ENCODE assay signal across 25 cellular contexts in the genomic region with DNA sequence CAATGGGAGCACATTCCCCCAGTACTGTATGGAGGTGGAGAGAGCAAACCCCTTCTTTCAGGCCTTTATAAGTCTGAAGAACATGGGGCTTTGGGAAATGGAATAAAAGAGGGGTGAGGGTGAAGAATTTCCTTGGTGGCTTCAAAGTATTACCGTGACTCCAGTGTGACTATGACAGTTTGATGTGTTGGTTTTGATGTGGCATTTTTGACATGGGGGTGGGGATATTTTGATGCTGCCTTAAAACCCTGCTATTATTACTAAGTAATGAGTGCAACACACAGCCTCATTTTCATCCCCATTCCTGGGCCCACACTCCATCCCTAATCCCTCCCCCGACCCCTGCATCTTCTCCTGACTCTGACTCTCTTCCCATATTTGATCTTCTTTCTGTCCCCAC. TPM values are rescaled to one million over a fixed set of nuclear protein-coding genes. Genes with fewer than 3 reads are reported as not detected.
A peak's percentile ranks its signal among the peaks of the same experiment; 100 is the strongest.
DNase-seq lines count a peak whose midpoint lies in the region; ATAC-seq and FAIRE-seq lines count a peak whose summit lies in the region.
"Had no signal": no experiment of that assay in that cellular context is flagged by ENCODE, and none has a peak within 500 bp of the region (broad histone marks: within the 10 kb centered on the region; RNA-seq: fewer than 3 reads in every experiment).

No MANE protein-coding gene starts in this region.

- no peaks in the 10 kb centered on the region for H3K36me3 Mint-ChIP-seq in activated naive CD4-positive, alpha-beta T cell treated with anti-CD3 and anti-CD28 coated beads, Interleukin-2, amount 10 ng/mL, durations not matched to agents 7 days and 5 days
- H3K36me3 Mint-ChIP-seq in activated naive CD4-positive, alpha-beta T cell treated with anti-CD3 and anti-CD28 coated beads, Interleukin-2, amount 50 U/mL, for 72 hours = peaks cover 0 to 9% of the 10 kb centered on the region in 2 donors

- peak; percentile 5 to 45 for ATAC-seq in activated naive CD4-positive, alpha-beta T cell treated with anti-CD3 and anti-CD28 coated beads, Interleukin-2, amount 50 U/mL, for 72 hours
- ATAC-seq in stimulated activated naive CD8-positive, alpha-beta T cell treated with anti-CD3 and anti-CD28 coated beads, Interleukin-15, Interleukin-2, amounts not matched to agents 100 U/mL and 50 U/mL, for 24 hours = peak; percentile 56
- no peak for ATAC-seq in esophagus mucosa

- peaks cover 56% of the 10 kb centered on the region for H3K27me3 Mint-ChIP-seq in activated naive CD4-positive, alpha-beta T cell treated with anti-CD3 and anti-CD28 coated beads, Interleukin-2, amount 10 ng/mL, durations not matched to agents 7 days and 5 days

- CTCF ChIA-PET in activated naive CD4-positive, alpha-beta T cell treated with anti-CD3 and anti-CD28 coated beads, Interleukin-2, amount 10 ng/mL, durations not matched to agents 7 days and 5 days (lab: Charles Lee) = interaction anchor here (2.2 kb wide), 1 partner anchor 28 kb away, joined by 7 read pairs; no protein-coding TSS in a partner anchor

- H3K27ac Mint-ChIP-seq in activated naive CD4-positive, alpha-beta T cell treated with anti-CD3 and anti-CD28 coated beads, Interleukin-2, amount 10 ng/mL, durations not matched to agents 7 days and 5 days = no peak overlapping the region
- H3K27ac Mint-ChIP-seq in activated naive CD4-positive, alpha-beta T cell treated with anti-CD3 and anti-CD28 coated beads, Interleukin-2, amount 50 U/mL, for 72 hours = no peak overlapping the region
- H3K27ac Mint-ChIP-seq: H9 had no signal

- H3K4me1 Mint-ChIP-seq in activated naive CD4-positive, alpha-beta T cell treated with anti-CD3 and anti-CD28 coated beads, Interleukin-2, amount 10 ng/mL, durations not matched to agents 7 days and 5 days = no peaks in the 10 kb centered on the region
- H3K4me1 Mint-ChIP-seq: H9 had no signal

- H3K9me3 Mint-ChIP-seq in activated naive CD4-positive, alpha-beta T cell treated with anti-CD3 and anti-CD28 coated beads, Interleukin-2, amount 10 ng/mL, durations not matched to agents 7 days and 5 days = no peaks in the 10 kb centered on the region
- no peaks in the 10 kb centered on the region for H3K9me3 Mint-ChIP-seq in activated naive CD4-positive, alpha-beta T cell treated with anti-CD3 and anti-CD28 coated beads, Interleukin-2, amount 50 U/mL, for 72 hours
- H3K9me3 Mint-ChIP-seq: H9 had no signal

- DNase-seq in activated naive CD4-positive, alpha-beta T cell treated with Interleukin-2 at 50 U/mL for 16 hours = peak; percentile 18
- DNase-seq in activated naive CD4-positive, alpha-beta T cell treated with anti-CD3 and anti-CD28 coated beads, Interleukin-2, amount 10 ng/mL, durations not matched to agents 7 days and 5 days = no peak
- peak; percentile 76 for DNase-seq in SW480 (ENCODE audit: low spot score)
- DNase-seq in activated naive CD4-positive, alpha-beta T cell treated with anti-CD3 and anti-CD28 coated beads, Interleukin-2, amount 50 U/mL, for 72 hours (ENCODE audit: low spot score in 2 of 2) = no peak
- DNase-seq in stimulated activated naive CD8-positive, alpha-beta T cell treated with anti-CD3 and anti-CD28 coated beads, Interleukin-15, Interleukin-2, amounts not matched to agents 100 U/mL and 50 U/mL, for 24 hours = peak; percentile 22
- no peak for DNase-seq in HTR-8/SVneo (ENCODE audit: insufficient read length, low spot score)
- DNase-seq: activated CD4-positive, alpha-beta T cell treated with anti-CD3 and anti-CD28 coated beads, Interleukin-2, amount 50 U/mL, for 1 hour; amniotic stem cell; DMS 273 treated with DMSO at 0.1 percent for 48 hours; effector memory CD4-positive, alpha-beta T cell; esophagus squamous epithelium; H9; Karpas-422; mesendoderm; NCI-H187; NCI-H2171 treated with DMSO at 0.1 percent for 48 hours; NCI-H524; nucleus accumbens; PC-9; retina; SHP77 had no signal

- no peak overlapping the region for H3K4me3 Mint-ChIP-seq in activated naive CD4-positive, alpha-beta T cell treated with anti-CD3 and anti-CD28 coated beads, Interleukin-2, amount 10 ng/mL, durations not matched to agents 7 days and 5 days
- H3K4me3 Mint-ChIP-seq: H9 had no signal

- no peak for FAIRE-seq in HTR-8/SVneo (lab: Jason Lieb, UNC)
- FAIRE-seq: colon, frontal cortex, TTC549 had no signal

RNA-seq across cellular contexts. Expression of a gene that starts 23.6 kb away (rescaled TPM):
- 1 to 10 TPM in 1 of 2 donors, not detected in 1; 1.5 TPM for total RNA-seq in activated naive CD4-positive, alpha-beta T cell treated with anti-CD3 and anti-CD28 coated beads, Interleukin-2, amount 50 U/mL, for 72 hours
- total RNA-seq in esophagus mucosa = 5.9 TPM
- total RNA-seq: H9 had no signal

RNA-seq across cellular contexts. Expression of a gene that starts 43.4 kb away (rescaled TPM):
- 10 to 100 TPM; 18.1 to 20.6 TPM for total RNA-seq in activated naive CD4-positive, alpha-beta T cell treated with anti-CD3 and anti-CD28 coated beads, Interleukin-2, amount 50 U/mL, for 72 hours
- total RNA-seq in esophagus mucosa = 17.4 TPM

Comparison
In these comparisons a context has a peak if more than half of its experiments do, and no peak if none do; other contexts are left out.
1. DNase-seq: peak in activated naive CD4-positive, alpha-beta T cell treated with Interleukin-2 at 50 U/mL for 16 hours (single experiment), SW480 (single experiment) and stimulated activated naive CD8-positive, alpha-beta T cell treated with anti-CD3 and anti-CD28 coated beads, Interleukin-15, Interleukin-2, amounts not matched to agents 100 U/mL and 50 U/mL, for 24 hours (single experiment); none in activated naive CD4-positive, alpha-beta T cell treated with anti-CD3 and anti-CD28 coated beads, Interleukin-2, amount 10 ng/mL, durations not matched to agents 7 days and 5 days (single experiment), activated naive CD4-positive, alpha-beta T cell treated with anti-CD3 and anti-CD28 coated beads, Interleukin-2, amount 50 U/mL, for 72 hours (0 of 2) and HTR-8/SVneo (single experiment).